ENCODE assay signal across 7 cellular contexts in genomic region chr12:39272934-39273770, GRCh38.
DNase-seq lines count a peak whose midpoint lies in the region; ATAC-seq, FAIRE-seq and TF ChIP-seq lines count a peak whose summit lies in the region.

No MANE protein-coding gene starts in this region.

- no peak overlapping the region for H3K4me2 ChIP-seq in GM23338
- H3K4me2 ChIP-seq in GM12878 (ENCODE audit: control insufficient read depth, insufficient read depth), result no peak overlapping the region

- no peaks in the 10 kb centered on the region for H3F3A ChIP-seq in GM23338 (replicated peaks; ENCODE audit: low read depth)

- H3K9me2 ChIP-seq in GM23338 (ENCODE audit: insufficient read depth), result 0 out of 2 replicates have a peak, but pooled peaks cover 3% of the 10 kb centered on the region

- SMC1A ChIA-PET in GM12878 (lab: Charles Lee; ENCODE audit: uncharacterized antibody, unreplicated experiment), result interaction anchor here (0.8 to 4.2 kb wide), 8 partner anchors 10 to 945 kb away, joined by 3 to 26 read pairs (median 5); no protein-coding TSS in a partner anchor

- ATAC-seq in GM23338 (no peak), GM12878 (peak; percentile 61)

- intact Hi-C loops in GM12878 (cut with micrococcal nuclease; ENCODE audit: unreplicated experiment), result loop anchor here (2.0 to 5.0 kb wide), 4 partner anchors 128 to 1136 kb away; no protein-coding TSS in a partner anchor
- intact Hi-C loops in transverse colon (cut with DNase I; ENCODE audit: low total_unique reads), result no loop called here

- H2AFZ ChIP-seq in GM23338 (no peak overlapping the region), GM12878 (ENCODE audit: control insufficient read depth, low read depth, low read length) (no peak overlapping the region)

- POLR2A ChIA-PET in GM12878 (lab: Charles Lee), result no interaction called here
- POLR2A ChIA-PET in activated CD4-positive, alpha-beta memory T cell treated with anti-CD3 and anti-CD28 coated beads, Interleukin-2, amount 10 ng/mL, durations not matched to agents 7 days and 5 days (lab: Charles Lee), result no interaction called here

- H3K4me1 ChIP-seq in GM23338 (ENCODE audit: insufficient read depth), result no peaks in the 10 kb centered on the region
- H3K4me1 ChIP-seq in GM12878 (ENCODE audit: control insufficient read depth, insufficient read depth, low read length), result no peaks in the 10 kb centered on the region
- H3K4me1 ChIP-seq in transverse colon, result no peaks in the 10 kb centered on the region

- H3K36me3 ChIP-seq in GM23338 (ENCODE audit: insufficient read depth) (no peaks in the 10 kb centered on the region), GM12878 (ENCODE audit: control insufficient read depth in 2 of 2, insufficient read depth in 2 of 2, low read length in 1 of 2) (no peaks in the 10 kb centered on the region), kidney epithelial cell (ENCODE audit: control insufficient read depth, insufficient read depth, low read length) (no peaks in the 10 kb centered on the region), transverse colon (no peaks in the 10 kb centered on the region)

- in situ Hi-C loops in GM12878 (cut with MboI), result loop anchor here (5.0 kb wide), 3 partner anchors 351 to 1131 kb away; no protein-coding TSS in a partner anchor
- in situ Hi-C loops in transverse colon (cut with MboI; ENCODE audit: low pct_ligation_motif_present in 1 of 4, low pct_unique_long_range_greater_than_20kb in 1 of 4, low sequenced_read_pairs in 3 of 4), result loop anchor here in 3 of 4 donors (10.0 to 25.0 kb wide), 6 partner anchors 118 to 1136 kb away; partner anchors contain the start of gene CPNE8 (in 1 of the 3)

- no peaks in the 10 kb centered on the region for H3K4me1 Mint-ChIP-seq in GM23338
- peaks cover 4% of the 10 kb centered on the region for H3K4me1 Mint-ChIP-seq in activated CD4-positive, alpha-beta memory T cell treated with anti-CD3 and anti-CD28 coated beads, Interleukin-2, amount 10 ng/mL, durations not matched to agents 7 days and 5 days

- H3K27ac Mint-ChIP-seq in GM23338, result no peak overlapping the region
- H3K27ac Mint-ChIP-seq in activated CD4-positive, alpha-beta memory T cell treated with anti-CD3 and anti-CD28 coated beads, Interleukin-2, amount 10 ng/mL, durations not matched to agents 7 days and 5 days, result no peak overlapping the region

- H3K27me3 Mint-ChIP-seq in GM23338 (ENCODE audit: insufficient read depth, low read depth, poor library complexity), result no peaks in the 10 kb centered on the region
- H3K27me3 Mint-ChIP-seq in activated CD4-positive, alpha-beta memory T cell treated with anti-CD3 and anti-CD28 coated beads, Interleukin-2, amount 10 ng/mL, durations not matched to agents 7 days and 5 days, result peaks cover 6% of the 10 kb centered on the region

- CTCF ChIA-PET in GM12878 (lab: Yijun Ruan, JAX), result interaction anchor here (0.6 to 5.5 kb wide), 41 partner anchors 9 to 1136 kb away, joined by 3 to 42 read pairs (median 4); no protein-coding TSS in a partner anchor
- CTCF ChIA-PET in activated CD4-positive, alpha-beta memory T cell treated with anti-CD3 and anti-CD28 coated beads, Interleukin-2, amount 10 ng/mL, durations not matched to agents 7 days and 5 days (lab: Charles Lee), result interaction anchor here (0.7 to 3.2 kb wide), 16 partner anchors 9 to 957 kb away, joined by 3 to 14 read pairs (median 5); partner anchors contain the start of genes ALG10B and CPNE8

- H3K4me3 ChIP-seq in GM23338 (no peak overlapping the region), GM12878 (no peak overlapping the region), kidney epithelial cell (ENCODE audit: low read depth, low read length) (no peak overlapping the region), transverse colon (no peak overlapping the region)

- no peaks in the 10 kb centered on the region for H3K27me3 ChIP-seq in GM23338 (ENCODE audit: insufficient read depth)
- H3K27me3 ChIP-seq in GM12878 (replicated peaks in 1 of 2; ENCODE audit: control insufficient read depth in 2 of 2, insufficient read depth in 2 of 2, low read length in 1 of 2), result no peaks in the 10 kb centered on the region
- no peaks in the 10 kb centered on the region for H3K27me3 ChIP-seq in kidney epithelial cell (ENCODE audit: control insufficient read depth, insufficient read depth, low read length)
- H3K27me3 ChIP-seq in transverse colon, result no peaks in the 10 kb centered on the region

- no peak for TF ChIP-seq POLR2A in GM12878 (IDR thresholded peaks at IDR 0.05; ENCODE audit: low read depth, low read length)
- TF ChIP-seq POLR2A in transverse colon (IDR thresholded peaks at IDR 0.05), result no peak

- no peaks in the 10 kb centered on the region for H3K9me3 Mint-ChIP-seq in GM23338
- H3K9me3 Mint-ChIP-seq in activated CD4-positive, alpha-beta memory T cell treated with anti-CD3 and anti-CD28 coated beads, Interleukin-2, amount 10 ng/mL, durations not matched to agents 7 days and 5 days, result no peaks in the 10 kb centered on the region

- no peak overlapping the region for H3K4me3 Mint-ChIP-seq in GM23338
- no peak overlapping the region for H3K4me3 Mint-ChIP-seq in activated CD4-positive, alpha-beta memory T cell treated with anti-CD3 and anti-CD28 coated beads, Interleukin-2, amount 10 ng/mL, durations not matched to agents 7 days and 5 days

- H3K9ac ChIP-seq in GM12878 (ENCODE audit: control insufficient read depth, insufficient read depth, low read length), result no peak overlapping the region

- TF ChIP-seq EP300 in GM12878 (IDR thresholded peaks at IDR 0.05; ENCODE audit: borderline replicate concordance in 1 of 2, control insufficient read depth in 1 of 2, low read depth in 2 of 2, low read length in 2 of 2), result no peak
- TF ChIP-seq EP300 in transverse colon (IDR thresholded peaks at IDR 0.05; ENCODE audit: low read depth), result no peak

- FAIRE-seq in GM12878 (lab: Jason Lieb, UNC), result no peak

- peak; percentile 37 for DNase-seq in Daoy (ENCODE audit: low read depth)
- peak; percentile 70 for DNase-seq in GM23338 (ENCODE audit: low spot score)
- DNase-seq in NCI-H524 (lab: John Stamatoyannopoulos, UW), result peak; percentile 26 to 71
- no peak for DNase-seq in GM12878 (ENCODE audit: low read depth, low spot score)
- DNase-seq in kidney epithelial cell (ENCODE audit: low read depth), result no peak
- peak; percentile 20 for DNase-seq in transverse colon
- DNase-seq in activated CD4-positive, alpha-beta memory T cell treated with anti-CD3 and anti-CD28 coated beads, Interleukin-2, amount 10 ng/mL, durations not matched to agents 7 days and 5 days, result no peak

- no peaks in the 10 kb centered on the region for H4K20me1 ChIP-seq in GM23338 (replicated peaks; ENCODE audit: insufficient read depth)
- H4K20me1 ChIP-seq in GM12878 (ENCODE audit: control insufficient read depth, insufficient read depth), result no peaks in the 10 kb centered on the region

- TF ChIP-seq CTCF in GM23338 (conservative IDR thresholded peaks at IDR 0.05; ENCODE audit: low read depth in 2 of 2) (peak; percentile 68 to 82), GM12878 (IDR thresholded peaks at IDR 0.05 in 2 of 3, conservative IDR thresholded peaks at IDR 0.05 in 1 of 3; ENCODE audit: control insufficient read depth in 2 of 3, extremely low read depth in 1 of 3, insufficient read depth in 1 of 3, low read depth in 3 of 3, low read length in 3 of 3) (peak; percentile 56 to 64 (median 59)), kidney epithelial cell (IDR thresholded peaks at IDR 0.05; ENCODE audit: insufficient read depth, low read length, poor library complexity, severe bottlenecking) (peak; percentile 61), transverse colon (IDR thresholded peaks at IDR 0.05) (peak; percentile 44 to 75 (median 67))

- H3K9me3 ChIP-seq in GM12878 (replicated peaks; ENCODE audit: control insufficient read depth, insufficient read depth, low read length) (no peaks in the 10 kb centered on the region), transverse colon (no peaks in the 10 kb centered on the region)

- H3K79me2 ChIP-seq in GM23338 (replicated peaks; ENCODE audit: insufficient read depth), result no peaks in the 10 kb centered on the region
- no peaks in the 10 kb centered on the region for H3K79me2 ChIP-seq in GM12878 (ENCODE audit: control insufficient read depth, insufficient read depth, low read length)

- BruUV-seq in GM12878 (replicated peaks; lab: Mats Ljungman, UMichigan), result no TSS peak

- H3K27ac ChIP-seq in GM23338 (ENCODE audit: low read depth) (no peak overlapping the region), GM12878 (ENCODE audit: control insufficient read depth, insufficient read depth) (no peak overlapping the region), transverse colon (no peak overlapping the region)

- 19% methylated on average over 8 of the region's 8 CpGs for WGBS in GM12878 (ENCODE audit: insufficient coverage, insufficient replicate concordance, low lambda C conversion rate, missing lambda C conversion rate)
- 19 to 27% methylated on average over 8 of the region's 8 CpGs for WGBS in transverse colon (ENCODE audit: low coverage in 1 of 2), 2 donors

- H3K36me3 Mint-ChIP-seq in GM23338 (ENCODE audit: low read depth), result no peaks in the 10 kb centered on the region
- no peaks in the 10 kb centered on the region for H3K36me3 Mint-ChIP-seq in activated CD4-positive, alpha-beta memory T cell treated with anti-CD3 and anti-CD28 coated beads, Interleukin-2, amount 10 ng/mL, durations not matched to agents 7 days and 5 days (ENCODE audit: low read depth)

- peak; percentile 78 for TF ChIP-seq RAD21 in GM12878 (IDR thresholded peaks at IDR 0.05; ENCODE audit: insufficient read depth, low read depth, low read length)

- RAD21 ChIA-PET in GM12878 (lab: Charles Lee; ENCODE audit: unreplicated experiment), result interaction anchor here (0.7 to 3.3 kb wide), 12 partner anchors 10 to 945 kb away, joined by 3 to 22 read pairs (median 3); no protein-coding TSS in a partner anchor

Comparison
In these comparisons a context has a peak if more than half of its experiments do, and no peak if none do; other contexts are left out.
1. DNase-seq: peak in Daoy (single experiment), GM23338 (single experiment), NCI-H524 (2 of 2) and transverse colon (single experiment); none in GM12878 (single experiment), kidney epithelial cell (single experiment) and activated CD4-positive, alpha-beta memory T cell treated with anti-CD3 and anti-CD28 coated beads, Interleukin-2, amount 10 ng/mL, durations not matched to agents 7 days and 5 days (single experiment).
2. Peak in every context shown above with its lines, with median percentiles within 50 percentile points of each other: CTCF ChIP-seq.